Comparison of ENCODE assay signal across 9 cellular contexts in genomic region chr2:223563462-223563861, GRCh38. TPM values are rescaled to one million over a fixed set of nuclear protein-coding genes. Genes with fewer than 3 reads are reported as not detected.
DNase-seq lines count a peak whose midpoint lies in the region; ATAC-seq and TF ChIP-seq lines count a peak whose summit lies in the region.
"Had no signal": no experiment of that assay in that cellular context is flagged by ENCODE, and none has a peak within 500 bp of the region (broad histone marks: within the 10 kb centered on the region; RNA-seq: fewer than 3 reads in every experiment).

No MANE protein-coding gene starts in this region.

- no peaks in the 10 kb centered on the region for H3K4me1 Mint-ChIP-seq in CD8-positive, alpha-beta T cell (ENCODE audit: low read depth)

- peak; percentile 84 for DNase-seq in H4 (ENCODE audit: low spot score)
- DNase-seq in NCI-H2196 treated with DMSO at 0.1 percent for 48 hours (lab: John Stamatoyannopoulos, UW; ENCODE audit: unreplicated experiment), result peak; percentile 67
- DNase-seq in dedifferentiated amniotic fluid mesenchymal stem cell (ENCODE audit: extremely low spot score), result peak; percentile 50
- peak; percentile 73 for DNase-seq in osteoblast (ENCODE audit: insufficient read length, low spot score, missing footprints)
- no peak for DNase-seq in CD8-positive, alpha-beta T cell
- DNase-seq in T-helper 2 cell, result no peak
- DNase-seq in sciatic nerve (ENCODE audit: low spot score), result no peak
- DNase-seq: activated naive CD4-positive, alpha-beta T cell treated with Interleukin-2 at 50 U/mL for 16 hours had no signal

- no peaks in the 10 kb centered on the region for H3K9me3 Mint-ChIP-seq in CD8-positive, alpha-beta T cell

- ATAC-seq in CD8-positive, alpha-beta T cell, result no peak
- ATAC-seq in HG02970 (IDR thresholded peaks at IDR 0.05; ENCODE audit: low FRiP score, unreplicated experiment) (no peak), sciatic nerve (no peak)

- H3K79me2 ChIP-seq in osteoblast (ENCODE audit: insufficient read depth, low read length), result no peaks in the 10 kb centered on the region

- no peak overlapping the region for H2AFZ ChIP-seq in osteoblast (ENCODE audit: low read length)

- CTCF ChIA-PET in CD8-positive, alpha-beta T cell (lab: Charles Lee), result no interaction called here

- H3K9me3 ChIP-seq in osteoblast (ENCODE audit: low read depth, low read length), result no peaks in the 10 kb centered on the region
- no peaks in the 10 kb centered on the region for H3K9me3 ChIP-seq in CD8-positive, alpha-beta T cell (ENCODE audit: low read length)

- H3K4me3 ChIP-seq in osteoblast (ENCODE audit: insufficient read depth, low read length), result no peak overlapping the region
- no peak overlapping the region for H3K4me3 ChIP-seq in CD8-positive, alpha-beta T cell (ENCODE audit: low read depth, low read length)

- H3K36me3 Mint-ChIP-seq in CD8-positive, alpha-beta T cell, result no peaks in the 10 kb centered on the region

- H4K20me1 ChIP-seq in osteoblast (ENCODE audit: insufficient read depth, low read length), result no peaks in the 10 kb centered on the region

- H3K27ac ChIP-seq in osteoblast (ENCODE audit: low read depth, low read length), result no peak overlapping the region
- H3K27ac ChIP-seq in CD8-positive, alpha-beta T cell (ENCODE audit: low read depth, low read length), result no peak overlapping the region

- peaks cover 5% of the 10 kb centered on the region for H3K4me1 ChIP-seq in osteoblast (ENCODE audit: insufficient read depth, low read length)
- no peaks in the 10 kb centered on the region for H3K4me1 ChIP-seq in CD8-positive, alpha-beta T cell (ENCODE audit: insufficient read depth, low read length)

- peaks cover 3% of the 10 kb centered on the region for H3K27me3 Mint-ChIP-seq in CD8-positive, alpha-beta T cell (ENCODE audit: low read depth)

- H3K36me3 ChIP-seq in osteoblast (ENCODE audit: insufficient read depth, low read length), result no peaks in the 10 kb centered on the region
- no peaks in the 10 kb centered on the region for H3K36me3 ChIP-seq in CD8-positive, alpha-beta T cell (ENCODE audit: insufficient read depth, low read length)

- no peaks in the 10 kb centered on the region for H3K27me3 ChIP-seq in osteoblast (ENCODE audit: insufficient read depth, low read length)
- H3K27me3 ChIP-seq in CD8-positive, alpha-beta T cell (ENCODE audit: insufficient read depth, low read length), result no peaks in the 10 kb centered on the region

- intact Hi-C loops in CD8-positive, alpha-beta T cell (cut with DNase I, micrococcal nuclease), result no loop called here
- intact Hi-C loops in sciatic nerve (cut with DNase I), result loop anchor here (1.0 to 5.0 kb wide), 2 partner anchors 18 to 676 kb away; no protein-coding TSS in a partner anchor

- TF ChIP-seq CTCF in osteoblast (IDR thresholded peaks at IDR 0.05; ENCODE audit: extremely low read depth, low read depth, low read length), result no peak
- no peak for TF ChIP-seq CTCF in CD8-positive, alpha-beta T cell (IDR thresholded peaks at IDR 0.05)

- H3K4me2 ChIP-seq in osteoblast (ENCODE audit: insufficient read depth, low read length), result peak overlapping the region; percentile 26

- no peak overlapping the region for H3K27ac Mint-ChIP-seq in CD8-positive, alpha-beta T cell

- POLR2A ChIA-PET in CD8-positive, alpha-beta T cell (lab: Charles Lee), result no interaction called here

- no peak overlapping the region for H3K4me3 Mint-ChIP-seq in CD8-positive, alpha-beta T cell

RNA-seq across cellular contexts. Expression of gene SCG2, which starts 38.7 kb away (rescaled TPM):
- total RNA-seq in H4 (2014; rRNA removed; shearing (Covaris generic)), result 0.62 and 1.1 TPM in 2 replicates
- total RNA-seq in osteoblast (2.2 and 2.4 TPM in 2 replicates), sciatic nerve (0.80 TPM)
- total RNA-seq in CD8-positive, alpha-beta T cell, result not detected

Comparison
In these comparisons a context has a peak if more than half of its experiments do, and no peak if none do; other contexts are left out.
1. DNase-seq: peak in H4 (single experiment), NCI-H2196 treated with DMSO at 0.1 percent for 48 hours (single experiment), dedifferentiated amniotic fluid mesenchymal stem cell (single experiment) and osteoblast (single experiment); none in CD8-positive, alpha-beta T cell (0 of 7), T-helper 2 cell (0 of 5) and sciatic nerve (single experiment).